In genomic region chr6:81748946-81749345, GRCh38 we compare ENCODE assay signal across 14 cellular contexts. TPM values are rescaled to one million over a fixed set of nuclear protein-coding genes. Genes with fewer than 3 reads are reported as not detected.
DNase-seq lines count a peak whose midpoint lies in the region; ATAC-seq and TF ChIP-seq lines count a peak whose summit lies in the region.
"Had no signal": no experiment of that assay in that cellular context is flagged by ENCODE, and none has a peak within 500 bp of the region (broad histone marks: within the 10 kb centered on the region; RNA-seq: fewer than 3 reads in every experiment).

No MANE protein-coding gene starts in this region.

- CTCF ChIA-PET in AG04449 (lab: Yijun Ruan, JAX), result interaction anchor here (0.7 kb wide), 1 partner anchor 507 kb away, joined by 3 read pairs; no protein-coding TSS in a partner anchor
- CTCF ChIA-PET in activated CD8-positive, alpha-beta memory T cell treated with anti-CD3 and anti-CD28 coated beads, Interleukin-2, amount 10 ng/mL, durations not matched to agents 7 days and 5 days (lab: Charles Lee), result no interaction called here

- TF ChIP-seq CTCF in AG04449 (IDR thresholded peaks at IDR 0.05; ENCODE audit: insufficient read depth, low read length, missing control alignments) (no peak), psoas muscle (IDR thresholded peaks at IDR 0.05) (no peak)

- intact Hi-C loops in psoas muscle (cut with DNase I), result no loop called here

- peaks cover 19% of the 10 kb centered on the region for H3K4me1 Mint-ChIP-seq in activated CD8-positive, alpha-beta memory T cell treated with anti-CD3 and anti-CD28 coated beads, Interleukin-2, amount 10 ng/mL, durations not matched to agents 7 days and 5 days

- no peaks in the 10 kb centered on the region for H3K9me3 Mint-ChIP-seq in activated CD8-positive, alpha-beta memory T cell treated with anti-CD3 and anti-CD28 coated beads, Interleukin-2, amount 10 ng/mL, durations not matched to agents 7 days and 5 days (ENCODE audit: low read depth)
- H3K9me3 Mint-ChIP-seq: activated T-cell treated with anti-CD3 and anti-CD28 coated beads, Interleukin-2, amount 50 U/mL, for 24 hours; CD8-positive, alpha-beta T cell had no signal

- H3K4me3 ChIP-seq in AG04449 (ENCODE audit: low read depth, low read length) (peak overlapping the region; percentile 96), MG63 (peak overlapping the region; percentile 98), psoas muscle (peak overlapping the region; percentile 75)
- H3K4me3 ChIP-seq: GM23338 had no signal

- H3K4me3 Mint-ChIP-seq in activated CD8-positive, alpha-beta memory T cell treated with anti-CD3 and anti-CD28 coated beads, Interleukin-2, amount 10 ng/mL, durations not matched to agents 7 days and 5 days, result no peak overlapping the region
- H3K4me3 Mint-ChIP-seq: activated T-cell treated with anti-CD3 and anti-CD28 coated beads, Interleukin-2, amount 50 U/mL, for 24 hours; CD8-positive, alpha-beta T cell; GM23338 had no signal

- peaks cover 26% of the 10 kb centered on the region for H3K4me1 ChIP-seq in psoas muscle

- DNase-seq in AG04449 (ENCODE audit: low read depth, low spot score) (no peak), MG63 (no peak), fibroblast of peridontal ligament (ENCODE audit: extremely low read depth) (peak; percentile 38), psoas muscle (no peak), NCI-H2029 (lab: John Stamatoyannopoulos, UW) (no peak)
- DNase-seq in activated CD8-positive, alpha-beta memory T cell treated with anti-CD3 and anti-CD28 coated beads, Interleukin-2, amount 10 ng/mL, durations not matched to agents 7 days and 5 days, result no peak
- DNase-seq: activated T-cell treated with anti-CD3 and anti-CD28 coated beads, Interleukin-2, amount 50 U/mL, for 24 hours; CD8-positive, alpha-beta T cell; KG1; Peyer's patch had no signal

- ATAC-seq in psoas muscle (no peak), HG03095 (IDR thresholded peaks at IDR 0.05; ENCODE audit: unreplicated experiment) (no peak), HG03457 (IDR thresholded peaks at IDR 0.05; ENCODE audit: unreplicated experiment) (no peak)
- ATAC-seq in activated CD8-positive, alpha-beta memory T cell treated with anti-CD3 and anti-CD28 coated beads, Interleukin-2, amount 10 ng/mL, durations not matched to agents 7 days and 5 days, result no peak
- ATAC-seq: CD8-positive, alpha-beta T cell; gastroesophageal sphincter; GM23338 had no signal

- H3K27me3 ChIP-seq in MG63, result no peaks in the 10 kb centered on the region
- no peaks in the 10 kb centered on the region for H3K27me3 ChIP-seq in psoas muscle (ENCODE audit: insufficient read depth in 3 of 3, low read length in 2 of 3)
- H3K27me3 ChIP-seq: gastroesophageal sphincter, Peyer's patch had no signal

- no peak overlapping the region for H3K27ac Mint-ChIP-seq in activated CD8-positive, alpha-beta memory T cell treated with anti-CD3 and anti-CD28 coated beads, Interleukin-2, amount 10 ng/mL, durations not matched to agents 7 days and 5 days
- H3K27ac Mint-ChIP-seq: activated T-cell treated with anti-CD3 and anti-CD28 coated beads, Interleukin-2, amount 50 U/mL, for 24 hours; CD8-positive, alpha-beta T cell; GM23338 had no signal

- H3K36me3 ChIP-seq in MG63, result peaks cover 55% of the 10 kb centered on the region
- no peaks in the 10 kb centered on the region for H3K36me3 ChIP-seq in psoas muscle (ENCODE audit: insufficient read depth in 1 of 2, low read depth in 1 of 2)

- POLR2A ChIA-PET in AG04449 (lab: Yijun Ruan, JAX), result interaction anchor here (0.6 to 1.9 kb wide), 3 partner anchors 248 to 292 kb away, joined by 3 to 7 read pairs (median 3); no protein-coding TSS in a partner anchor

- H3K27me3 Mint-ChIP-seq in activated CD8-positive, alpha-beta memory T cell treated with anti-CD3 and anti-CD28 coated beads, Interleukin-2, amount 10 ng/mL, durations not matched to agents 7 days and 5 days, result peaks cover 45% of the 10 kb centered on the region

- 11 to 21% (median 11%) methylated on average over 5 of the region's 5 CpGs for WGBS in psoas muscle, 3 donors

- peak overlapping the region; percentile 88 for H3K27ac ChIP-seq in psoas muscle

- H3K36me3 Mint-ChIP-seq in activated CD8-positive, alpha-beta memory T cell treated with anti-CD3 and anti-CD28 coated beads, Interleukin-2, amount 10 ng/mL, durations not matched to agents 7 days and 5 days, result peaks cover 5% of the 10 kb centered on the region

- H3K9me3 ChIP-seq in MG63 (no peaks in the 10 kb centered on the region), psoas muscle (no peaks in the 10 kb centered on the region)
- H3K9me3 ChIP-seq: gastroesophageal sphincter, Peyer's patch had no signal

RNA-seq across cellular contexts. Expression of gene TENT5A, which starts 3.5 kb away (rescaled TPM):
- 16.4 and 22.0 TPM in 2 replicates for total RNA-seq in MG63 (2014; rRNA removed; shearing (Covaris generic); ENCODE audit: low replicate concordance)
- 1 to 10 TPM; 2.1 to 4.3 (median 2.6) TPM for total RNA-seq in psoas muscle
- 1 to 10 TPM in 1 of 3 donors, under 1 TPM in 2; 0.94 to 1.8 (median 0.99) TPM for polyA plus RNA-seq in psoas muscle
- total RNA-seq in activated CD8-positive, alpha-beta memory T cell treated with anti-CD3 and anti-CD28 coated beads, Interleukin-2, amount 10 ng/mL, durations not matched to agents 7 days and 5 days, result 1 to 10 TPM; 1.5 to 3.7 TPM
